Comparison of ENCODE assay signal across 8 cellular contexts in genomic region chr1:95041491-95042165, GRCh38. TPM values are rescaled to one million over a fixed set of nuclear protein-coding genes. Genes with fewer than 3 reads are reported as not detected.
DNase-seq lines count a peak whose midpoint lies in the region; ATAC-seq, FAIRE-seq and TF ChIP-seq lines count a peak whose summit lies in the region.

No MANE protein-coding gene starts in this region.

- no peak overlapping the region for H3K9ac ChIP-seq in DND-41 (ENCODE audit: low read depth, low read length)

- H3K27ac ChIP-seq in DND-41 (ENCODE audit: low read length) (no peak overlapping the region), adrenal gland (peak overlapping the region in 3 of 5 donors; percentile 24 to 65 (median 50)), sigmoid colon (peak overlapping the region; percentile 74 to 81 (median 79))
- H3K27ac ChIP-seq in CD8-positive, alpha-beta T cell (ENCODE audit: low read depth, low read length) = no peak overlapping the region

- TF ChIP-seq CTCF in DND-41 (IDR thresholded peaks at IDR 0.05; ENCODE audit: borderline replicate concordance, extremely low read depth, low read length, poor library complexity, severe bottlenecking) (peak; percentile 65), adrenal gland (IDR thresholded peaks at IDR 0.05) (peak; percentile 67 to 96 (median 90)), sigmoid colon (IDR thresholded peaks at IDR 0.05) (peak; percentile 77 to 86 (median 80))
- no peak for TF ChIP-seq CTCF in CD8-positive, alpha-beta T cell (IDR thresholded peaks at IDR 0.05)

- H3K4me3 ChIP-seq in DND-41 (ENCODE audit: low read depth in 1 of 2, low read length in 2 of 2) (no peak overlapping the region), adrenal gland (no peak overlapping the region), sigmoid colon (no peak overlapping the region)
- no peak overlapping the region for H3K4me3 ChIP-seq in CD8-positive, alpha-beta T cell (ENCODE audit: low read depth, low read length)

- H3K79me2 ChIP-seq in DND-41 (ENCODE audit: insufficient read depth, low read length) = no peaks in the 10 kb centered on the region

- no peaks in the 10 kb centered on the region for H3K9me3 Mint-ChIP-seq in CD8-positive, alpha-beta T cell

- TF ChIP-seq POLR2A in H54 (IDR thresholded peaks at IDR 0.05; ENCODE audit: low read depth, low read length) (no peak), adrenal gland (IDR thresholded peaks at IDR 0.05) (no peak), sigmoid colon (IDR thresholded peaks at IDR 0.05) (no peak)

- no peak for TF ChIP-seq EP300 in sigmoid colon (IDR thresholded peaks at IDR 0.05)

- H2AFZ ChIP-seq in DND-41 (ENCODE audit: low read depth, low read length) = no peak overlapping the region

- 22 to 29% (median 25%) methylated on average over 2 of the region's 2 CpGs for WGBS in adrenal gland, 4 donors
- WGBS in sigmoid colon, 2 donors = 10 to 38% methylated on average over 2 of the region's 2 CpGs

- H3K36me3 ChIP-seq in DND-41 (ENCODE audit: insufficient read depth, low read length) (no peaks in the 10 kb centered on the region), adrenal gland (replicated peaks in 1 of 2) (no peaks in the 10 kb centered on the region), sigmoid colon (no peaks in the 10 kb centered on the region)
- H3K36me3 ChIP-seq in CD8-positive, alpha-beta T cell (ENCODE audit: insufficient read depth, low read length) = no peaks in the 10 kb centered on the region

- H3K27me3 Mint-ChIP-seq in CD8-positive, alpha-beta T cell (ENCODE audit: low read depth) = no peaks in the 10 kb centered on the region

- no peak overlapping the region for H3K27ac Mint-ChIP-seq in CD8-positive, alpha-beta T cell

- H4K20me1 ChIP-seq in DND-41 (ENCODE audit: insufficient read depth, low read length) = no peaks in the 10 kb centered on the region

- H3K4me1 Mint-ChIP-seq in CD8-positive, alpha-beta T cell (ENCODE audit: low read depth) = no peaks in the 10 kb centered on the region

- CTCF ChIA-PET in CD8-positive, alpha-beta T cell (lab: Charles Lee) = interaction anchor here (0.5 to 3.0 kb wide), 15 partner anchors 12 to 560 kb away, joined by 3 to 61 read pairs (median 3); no protein-coding TSS in a partner anchor

- intact Hi-C loops in adrenal gland (cut with DNase I) = loop anchor here (2.0 to 5.0 kb wide), 2 partner anchors 189 kb away; no protein-coding TSS in a partner anchor
- intact Hi-C loops in left cardiac atrium (cut with DNase I) = loop anchor here (5.0 kb wide), 2 partner anchors 114 to 189 kb away; partner anchors contain the start of gene CNN3 (in 1 of the 2)
- intact Hi-C loops in sigmoid colon (cut with DNase I) = loop anchor here (2.0 to 5.0 kb wide), 2 partner anchors 115 to 519 kb away; partner anchors contain the start of gene CNN3
- intact Hi-C loops in CD8-positive, alpha-beta T cell (cut with DNase I, micrococcal nuclease) = loop anchor here (2.0 to 10.0 kb wide), 3 partner anchors 77 to 561 kb away; partner anchors contain the start of gene CNN3 (in 1 of the 2)

- no peak overlapping the region for H3K4me2 ChIP-seq in DND-41 (ENCODE audit: insufficient read depth, low read length)

- H3K4me3 Mint-ChIP-seq in CD8-positive, alpha-beta T cell = no peak overlapping the region

- ATAC-seq in DND-41 (ENCODE audit: insufficient read depth, low read depth) (peak; percentile 57), left cardiac atrium (peak; percentile 85 to 87), HG03135 (IDR thresholded peaks at IDR 0.05; ENCODE audit: unreplicated experiment) (no peak)
- ATAC-seq in CD8-positive, alpha-beta T cell = no peak

- no peaks in the 10 kb centered on the region for H3K27me3 ChIP-seq in DND-41 (ENCODE audit: insufficient read depth, low read length, poor library complexity)
- H3K27me3 ChIP-seq in adrenal gland = no peaks in the 10 kb centered on the region
- no peaks in the 10 kb centered on the region for H3K27me3 ChIP-seq in sigmoid colon
- no peaks in the 10 kb centered on the region for H3K27me3 ChIP-seq in CD8-positive, alpha-beta T cell (ENCODE audit: insufficient read depth, low read length)

- H3K9me3 ChIP-seq in DND-41 (ENCODE audit: insufficient read depth, low read length, severe bottlenecking) = no peaks in the 10 kb centered on the region
- H3K9me3 ChIP-seq in adrenal gland (replicated peaks in 1 of 3) = no peaks in the 10 kb centered on the region
- H3K9me3 ChIP-seq in sigmoid colon = no peaks in the 10 kb centered on the region
- H3K9me3 ChIP-seq in CD8-positive, alpha-beta T cell (ENCODE audit: low read length) = no peaks in the 10 kb centered on the region

- peak; percentile 24 for DNase-seq in DND-41
- DNase-seq in H54 (ENCODE audit: insufficient read length, low spot score) = peak; percentile 36
- peak; percentile 67 for DNase-seq in NCI-H2107 (lab: John Stamatoyannopoulos, UW)
- peak; percentile 68 to 90 (median 80) for DNase-seq in adrenal gland
- DNase-seq in left cardiac atrium = peak; percentile 53
- peak; percentile 86 for DNase-seq in sigmoid colon
- no peak for DNase-seq in CD8-positive, alpha-beta T cell

- FAIRE-seq in H54 (lab: Jason Lieb, UNC) = peak; percentile 66

- peaks cover 4% of the 10 kb centered on the region; the same call in 1 of the 2 replicates for H3K4me1 ChIP-seq in DND-41 (ENCODE audit: insufficient read depth, low read length)
- peaks cover 8 to 21% of the 10 kb centered on the region in 2 donors for H3K4me1 ChIP-seq in adrenal gland (replicated peaks in 1 of 2)
- peaks cover 0 to 23% (median 19%) of the 10 kb centered on the region in 4 donors for H3K4me1 ChIP-seq in sigmoid colon
- no peaks in the 10 kb centered on the region for H3K4me1 ChIP-seq in CD8-positive, alpha-beta T cell (ENCODE audit: insufficient read depth, low read length)

- POLR2A ChIA-PET in CD8-positive, alpha-beta T cell (lab: Charles Lee) = interaction anchor here (0.6 kb wide), 1 partner anchor 31 kb away, joined by 4 read pairs; the partner anchor contains the start of gene ALG14

- H3K36me3 Mint-ChIP-seq in CD8-positive, alpha-beta T cell = no peaks in the 10 kb centered on the region

RNA-seq across cellular contexts. Expression of gene ALG14, which starts 31.1 kb away (rescaled TPM):
- total RNA-seq in adrenal gland (10 to 100 TPM in 5 of 8 donors, 1 to 10 TPM in 3; 2.2 to 24.3 (median 14.3) TPM), left cardiac atrium (1 to 10 TPM; 2.5 to 4.3 TPM), sigmoid colon (1 to 10 TPM in 2 of 4 donors, under 1 TPM in 2; 0.55 to 1.8 (median 1.1) TPM)
- polyA plus RNA-seq in adrenal gland (10 to 100 TPM in 1 of 3 donors, 1 to 10 TPM in 2; 1.5 to 29.9 (median 3.0) TPM), sigmoid colon (1 to 10 TPM; 1.8 to 2.7 (median 1.8) TPM)
- under 1 TPM; 0.27 to 0.61 TPM for total RNA-seq in CD8-positive, alpha-beta T cell

Comparison
In these comparisons a context has a peak if more than half of its experiments do, and no peak if none do; other contexts are left out.
1. ATAC-seq: peak in DND-41 (single experiment) and left cardiac atrium (2 of 2); none in CD8-positive, alpha-beta T cell (single experiment) and HG03135 (single experiment).
2. DNase-seq: peak in DND-41 (single experiment), H54 (single experiment), NCI-H2107 (single experiment), adrenal gland (7 of 7), left cardiac atrium (single experiment) and sigmoid colon (single experiment); none in CD8-positive, alpha-beta T cell (0 of 7).
3. H3K27ac ChIP-seq: peak in adrenal gland (3 of 5) and sigmoid colon (4 of 4); none in DND-41 (single experiment) and CD8-positive, alpha-beta T cell (single experiment).